Comparison of ENCODE assay signal across 30 cellular contexts in genomic region chr6:108550256-108550655, GRCh38.
"Had no signal": no experiment of that assay in that cellular context is flagged by ENCODE, and none has a peak within 500 bp of the region (broad histone marks: within the 10 kb centered on the region; RNA-seq: fewer than 3 reads in every experiment).

No MANE protein-coding gene starts in this region.

- DNase-seq: colonic mucosa; effector CD8-positive, alpha-beta T cell; endodermal cell; foreskin melanocyte; glutamatergic neuron; heart right ventricle; hippocampal formation; naive thymus-derived CD4-positive, alpha-beta T cell; ovary; posterior cingulate gyrus; psoas muscle; right cardiac atrium; sigmoid colon; spleen; stimulated activated CD4-positive, alpha-beta T cell treated with anti-CD3 and anti-CD28 coated beads, Interleukin-4, amount 100 ng/mL, for 4 hours; stimulated activated naive CD8-positive, alpha-beta T cell treated with anti-CD3 and anti-CD28 coated beads, Interleukin-15, Interleukin-2, amounts not matched to agents 100 U/mL and 50 U/mL, for 24 hours; substantia nigra; testis; tibial artery had no signal

- H3K9me3 Mint-ChIP-seq: central memory CD8-positive, alpha-beta T cell; dendritic cell treated with granulocyte-macrophage colony-stimulating factor and Interleukin-4, amounts not matched to agents 40 ng/mL and 50 ng/mL, for 4 days; endodermal cell; naive thymus-derived CD4-positive, alpha-beta T cell; nephron; neural progenitor cell; stimulated activated memory B cell treated with anti-CD40 and anti-IgM and Interleukin-4, amounts not matched to agents 10 μg/mL and 1 μg/mL and 100 μg/mL, for 72 hours; type B pancreatic cell had no signal

- H3K4me1 Mint-ChIP-seq: endodermal cell; neural progenitor cell; stimulated activated memory B cell treated with anti-CD40 and anti-IgM and Interleukin-4, amounts not matched to agents 10 μg/mL and 1 μg/mL and 100 μg/mL, for 72 hours had no signal

- H3K27me3 Mint-ChIP-seq: central memory CD8-positive, alpha-beta T cell; stimulated activated memory B cell treated with anti-CD40 and anti-IgM and Interleukin-4, amounts not matched to agents 10 μg/mL and 1 μg/mL and 100 μg/mL, for 72 hours had no signal

- H2AFZ ChIP-seq: neural progenitor cell had no signal

- H3K4me1 ChIP-seq: colonic mucosa, neural progenitor cell, testis had no signal

- H3K27ac ChIP-seq: colonic mucosa, epithelial cell of prostate, neural progenitor cell, ovary, psoas muscle, sigmoid colon, spleen, testis, tibial artery had no signal

- ATAC-seq: esophagus mucosa; left lobe of liver; naive thymus-derived CD4-positive, alpha-beta T cell; psoas muscle; right cardiac atrium; stimulated activated memory B cell treated with anti-CD40 and anti-IgM and Interleukin-4, amounts not matched to agents 10 μg/mL and 1 μg/mL and 100 μg/mL, for 72 hours; stimulated activated naive CD8-positive, alpha-beta T cell treated with anti-CD3 and anti-CD28 coated beads, Interleukin-15, Interleukin-2, amounts not matched to agents 100 U/mL and 50 U/mL, for 24 hours had no signal

- H3K9me3 ChIP-seq: colonic mucosa, heart right ventricle, ovary, psoas muscle, sigmoid colon, spleen, testis, tibial artery had no signal

- H3K4me3 Mint-ChIP-seq: central memory CD8-positive, alpha-beta T cell; dendritic cell treated with granulocyte-macrophage colony-stimulating factor and Interleukin-4, amounts not matched to agents 40 ng/mL and 50 ng/mL, for 4 days; endodermal cell; naive thymus-derived CD4-positive, alpha-beta T cell; nephron; neural progenitor cell; stimulated activated memory B cell treated with anti-CD40 and anti-IgM and Interleukin-4, amounts not matched to agents 10 μg/mL and 1 μg/mL and 100 μg/mL, for 72 hours; type B pancreatic cell had no signal

- H3K4me3 ChIP-seq: colonic mucosa, heart right ventricle, lung, neural progenitor cell, ovary, psoas muscle, sigmoid colon, skin epidermis, spleen, testis, tibial artery had no signal

- H3K36me3 Mint-ChIP-seq: naive thymus-derived CD4-positive, alpha-beta T cell; neural progenitor cell; stimulated activated memory B cell treated with anti-CD40 and anti-IgM and Interleukin-4, amounts not matched to agents 10 μg/mL and 1 μg/mL and 100 μg/mL, for 72 hours; type B pancreatic cell had no signal

- H3K36me3 ChIP-seq: colonic mucosa, heart right ventricle, neural progenitor cell, ovary, sigmoid colon, spleen, tibial artery had no signal

- H3K27me3 ChIP-seq: colonic mucosa, heart right ventricle, ovary, sigmoid colon, spleen, testis, tibial artery had no signal

- H3K9ac ChIP-seq: neural progenitor cell had no signal

- H3K4me2 ChIP-seq: neural progenitor cell had no signal

- H3K27ac Mint-ChIP-seq: dendritic cell treated with granulocyte-macrophage colony-stimulating factor and Interleukin-4, amounts not matched to agents 40 ng/mL and 50 ng/mL, for 4 days; endodermal cell; naive thymus-derived CD4-positive, alpha-beta T cell; nephron; neural progenitor cell; stimulated activated memory B cell treated with anti-CD40 and anti-IgM and Interleukin-4, amounts not matched to agents 10 μg/mL and 1 μg/mL and 100 μg/mL, for 72 hours; type B pancreatic cell had no signal
